Comparison of ENCODE assay signal across 12 cellular contexts in genomic region chr3:72753495-72753894, GRCh38.
A peak's percentile ranks its signal among the peaks of the same experiment; 100 is the strongest.
DNase-seq lines count a peak whose midpoint lies in the region; ATAC-seq, FAIRE-seq and TF ChIP-seq lines count a peak whose summit lies in the region.
"Had no signal": no experiment of that assay in that cellular context is flagged by ENCODE, and none has a peak within 500 bp of the region (broad histone marks: within the 10 kb centered on the region; RNA-seq: fewer than 3 reads in every experiment).

No MANE protein-coding gene starts in this region.

- no peak for FAIRE-seq in frontal cortex (lab: Jason Lieb, UNC)

- peak; percentile 47 to 73 (median 70) for ATAC-seq in right lobe of liver
- ATAC-seq: GM23338 had no signal

- TF ChIP-seq POLR2A in right lobe of liver (IDR thresholded peaks at IDR 0.05) (no peak), transverse colon (IDR thresholded peaks at IDR 0.05) (no peak)

- no peak overlapping the region for H3K4me3 Mint-ChIP-seq in activated T-cell treated with anti-CD3 and anti-CD28 coated beads, Interleukin-2, amount 50 U/mL, for 24 hours
- H3K4me3 Mint-ChIP-seq: GM23338 had no signal

- no peaks in the 10 kb centered on the region for H3K36me3 ChIP-seq in colonic mucosa
- no peaks in the 10 kb centered on the region for H3K36me3 ChIP-seq in right lobe of liver
- H3K36me3 ChIP-seq in transverse colon: no peaks in the 10 kb centered on the region
- no peaks in the 10 kb centered on the region for H3K36me3 ChIP-seq in H7 (replicated peaks; ENCODE audit: control insufficient read depth, insufficient read depth, low read length)
- H3K36me3 ChIP-seq: SJSA1 had no signal

- WGBS in right lobe of liver (ENCODE audit: insufficient coverage, low coverage, low lambda C conversion rate, missing lambda C conversion rate): 45% methylated on average over 1 of the region's 5 CpGs
- 68% methylated on average over 5 of the region's 5 CpGs; no CpG with 5 or more reads in 1 of the 2 donors for WGBS in transverse colon (ENCODE audit: low coverage in 1 of 2), 2 donors

- in situ Hi-C loops in transverse colon (cut with MboI; ENCODE audit: low pct_ligation_motif_present in 1 of 4, low pct_unique_long_range_greater_than_20kb in 1 of 4, low sequenced_read_pairs in 3 of 4): no loop called here

- peaks cover 66% of the 10 kb centered on the region for H3K36me3 Mint-ChIP-seq in activated T-cell treated with anti-CD3 and anti-CD28 coated beads, Interleukin-2, amount 50 U/mL, for 24 hours (ENCODE audit: low read depth)

- no peak overlapping the region for H3K9ac ChIP-seq in colonic mucosa (ENCODE audit: low read depth in 2 of 2, low read length in 2 of 2)

- peaks cover 3% of the 10 kb centered on the region for H3K9me3 Mint-ChIP-seq in activated T-cell treated with anti-CD3 and anti-CD28 coated beads, Interleukin-2, amount 50 U/mL, for 24 hours
- H3K9me3 Mint-ChIP-seq: GM23338 had no signal

- DNase-seq in activated T-cell treated with anti-CD3 and anti-CD28 coated beads, Interleukin-2, amount 50 U/mL, for 24 hours: no peak
- DNase-seq in activated T-cell treated with anti-CD3 and anti-CD28 coated beads, Interleukin-2, amount 50 U/mL, for 1 hour: no peak
- DNase-seq in colonic mucosa (peak; percentile 61), right lobe of liver (no peak), transverse colon (peak; percentile 29), frontal cortex (ENCODE audit: low spot score in 2 of 2) (no peak), H7 (no peak), NCI-H2171 (lab: John Stamatoyannopoulos, UW) (no peak)
- DNase-seq: KBM-7, NCI-H446 treated with DMSO at 0.1 percent for 48 hours had no signal

- no peak overlapping the region for H3K4me3 ChIP-seq in colonic mucosa
- H3K4me3 ChIP-seq in right lobe of liver: no peak overlapping the region
- H3K4me3 ChIP-seq in transverse colon: no peak overlapping the region
- no peak overlapping the region for H3K4me3 ChIP-seq in H7 (ENCODE audit: insufficient read depth, low read depth, low read length)
- H3K4me3 ChIP-seq: GM23338, SJSA1 had no signal

- H3K9me3 ChIP-seq in colonic mucosa: no peaks in the 10 kb centered on the region
- no peaks in the 10 kb centered on the region for H3K9me3 ChIP-seq in right lobe of liver
- H3K9me3 ChIP-seq in transverse colon: no peaks in the 10 kb centered on the region
- H3K9me3 ChIP-seq: SJSA1 had no signal

- intact Hi-C loops in colonic mucosa (cut with DNase I) (no loop called here), right lobe of liver (cut with DNase I) (no loop called here), transverse colon (cut with DNase I; ENCODE audit: low total_unique reads) (no loop called here)

- H3K27ac ChIP-seq in colonic mucosa (peak overlapping the region; percentile 27), right lobe of liver (no peak overlapping the region), transverse colon (peak overlapping the region; percentile 49 to 59 (median 54))
- H3K27ac ChIP-seq: SJSA1 had no signal

- no peaks in the 10 kb centered on the region for H3K27me3 Mint-ChIP-seq in activated T-cell treated with anti-CD3 and anti-CD28 coated beads, Interleukin-2, amount 50 U/mL, for 24 hours

- peaks cover 60% of the 10 kb centered on the region for H3K4me1 Mint-ChIP-seq in activated T-cell treated with anti-CD3 and anti-CD28 coated beads, Interleukin-2, amount 50 U/mL, for 24 hours (ENCODE audit: low read depth)
- H3K4me1 Mint-ChIP-seq: GM23338 had no signal

- TF ChIP-seq CTCF in colonic mucosa (IDR thresholded peaks at IDR 0.05): no peak
- TF ChIP-seq CTCF in right lobe of liver (IDR thresholded peaks at IDR 0.05): no peak
- TF ChIP-seq CTCF in transverse colon (IDR thresholded peaks at IDR 0.05): no peak

- TF ChIP-seq EP300 in transverse colon (IDR thresholded peaks at IDR 0.05; ENCODE audit: low read depth): no peak

- H3K4me1 ChIP-seq in colonic mucosa (no peaks in the 10 kb centered on the region), right lobe of liver (peaks cover 0 to 4% (median 0%) of the 10 kb centered on the region in 4 donors), transverse colon (peaks cover 0 to 35% (median 12%) of the 10 kb centered on the region in 4 donors)

- peak overlapping the region; percentile 37 for H3K27ac Mint-ChIP-seq in activated T-cell treated with anti-CD3 and anti-CD28 coated beads, Interleukin-2, amount 50 U/mL, for 24 hours
- H3K27ac Mint-ChIP-seq: GM23338 had no signal

- no peaks in the 10 kb centered on the region for H3K27me3 ChIP-seq in colonic mucosa
- H3K27me3 ChIP-seq in right lobe of liver: no peaks in the 10 kb centered on the region
- no peaks in the 10 kb centered on the region for H3K27me3 ChIP-seq in transverse colon
- no peaks in the 10 kb centered on the region for H3K27me3 ChIP-seq in H7 (ENCODE audit: control insufficient read depth, insufficient read depth, low read length)
- H3K27me3 ChIP-seq: SJSA1 had no signal

Comparison
In these comparisons a context has a peak if more than half of its experiments do, and no peak if none do; other contexts are left out.
1. DNase-seq: peak in colonic mucosa (single experiment) and transverse colon (single experiment); none in activated T-cell treated with anti-CD3 and anti-CD28 coated beads, Interleukin-2, amount 50 U/mL, for 24 hours (single experiment), activated T-cell treated with anti-CD3 and anti-CD28 coated beads, Interleukin-2, amount 50 U/mL, for 1 hour (single experiment), right lobe of liver (0 of 3), frontal cortex (0 of 2), H7 (single experiment) and NCI-H2171 (single experiment).
2. H3K27ac ChIP-seq: peak in colonic mucosa (single experiment) and transverse colon (4 of 4); none in right lobe of liver (0 of 3).